ENCODE assay signal across 26 cellular contexts in the genomic region with DNA sequence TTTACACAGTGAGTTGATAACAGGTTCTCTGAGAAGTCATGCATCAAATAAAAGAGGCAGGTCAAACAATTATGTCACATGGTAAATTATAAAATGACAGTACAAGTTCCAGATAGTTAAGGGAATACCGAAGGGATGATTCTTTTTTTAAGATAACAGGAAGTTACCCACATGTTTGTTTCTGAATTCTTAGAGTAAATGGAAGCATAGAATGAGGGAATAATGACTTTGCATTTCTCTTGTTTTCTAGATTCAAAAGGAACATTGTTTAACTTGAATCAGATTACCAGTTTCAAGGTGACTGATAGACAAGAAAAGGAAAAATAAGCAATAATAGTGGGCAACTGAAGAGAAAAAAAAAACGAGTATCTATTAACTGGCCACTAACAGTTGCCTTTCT.
"Had no signal": no experiment of that assay in that cellular context is flagged by ENCODE, and none has a peak within 500 bp of the region (broad histone marks: within the 10 kb centered on the region; RNA-seq: fewer than 3 reads in every experiment).

No MANE protein-coding gene starts in this region.

- H3K27me3 ChIP-seq: body of pancreas, hepatocyte, stomach, suprapubic skin, transverse colon had no signal

- H2AFZ ChIP-seq: hepatocyte, parathyroid adenoma had no signal

- H3K4me3 Mint-ChIP-seq: activated CD4-positive, alpha-beta memory T cell treated with anti-CD3 and anti-CD28 coated beads, Interleukin-2, amount 10 ng/mL, durations not matched to agents 7 days and 5 days; activated CD4-positive, alpha-beta T cell treated with anti-CD3 and anti-CD28 coated beads, Interleukin-2, amount 10 ng/mL, durations not matched to agents 24 days and 14 days; activated naive CD8-positive, alpha-beta T cell treated with anti-CD3 and anti-CD28 coated beads, Interleukin-2, amount 50 U/mL, for 24 hours; immature natural killer cell; memory B cell; nephron; stimulated activated effector memory CD8-positive, alpha-beta T cell treated with anti-CD3 and anti-CD28 coated beads, Interleukin-12 subunit alpha, Interleukin-12 subunit beta, amount 100 ng/mL, for 72 hours had no signal

- H3K79me2 ChIP-seq: hepatocyte, parathyroid adenoma had no signal

- H3K27ac Mint-ChIP-seq: activated CD4-positive, alpha-beta memory T cell treated with anti-CD3 and anti-CD28 coated beads, Interleukin-2, amount 10 ng/mL, durations not matched to agents 7 days and 5 days; activated CD4-positive, alpha-beta T cell treated with anti-CD3 and anti-CD28 coated beads, Interleukin-2, amount 10 ng/mL, durations not matched to agents 24 days and 14 days; activated naive CD8-positive, alpha-beta T cell treated with anti-CD3 and anti-CD28 coated beads, Interleukin-2, amount 50 U/mL, for 24 hours; immature natural killer cell; memory B cell; nephron; stimulated activated effector memory CD8-positive, alpha-beta T cell treated with anti-CD3 and anti-CD28 coated beads, Interleukin-12 subunit alpha, Interleukin-12 subunit beta, amount 100 ng/mL, for 72 hours had no signal

- H3K4me1 Mint-ChIP-seq: activated CD4-positive, alpha-beta memory T cell treated with anti-CD3 and anti-CD28 coated beads, Interleukin-2, amount 10 ng/mL, durations not matched to agents 7 days and 5 days; activated CD4-positive, alpha-beta T cell treated with anti-CD3 and anti-CD28 coated beads, Interleukin-2, amount 10 ng/mL, durations not matched to agents 24 days and 14 days; activated naive CD8-positive, alpha-beta T cell treated with anti-CD3 and anti-CD28 coated beads, Interleukin-2, amount 50 U/mL, for 24 hours; immature natural killer cell; memory B cell; nephron; stimulated activated effector memory CD8-positive, alpha-beta T cell treated with anti-CD3 and anti-CD28 coated beads, Interleukin-12 subunit alpha, Interleukin-12 subunit beta, amount 100 ng/mL, for 72 hours had no signal

- H3K27ac ChIP-seq: body of pancreas, hepatocyte, parathyroid adenoma, stomach, suprapubic skin, transverse colon had no signal

- H3K9me3 ChIP-seq: body of pancreas, stomach, suprapubic skin, transverse colon had no signal

- H3K4me2 ChIP-seq: hepatocyte had no signal

- H3K9me3 Mint-ChIP-seq: activated CD4-positive, alpha-beta memory T cell treated with anti-CD3 and anti-CD28 coated beads, Interleukin-2, amount 10 ng/mL, durations not matched to agents 7 days and 5 days; activated CD4-positive, alpha-beta T cell treated with anti-CD3 and anti-CD28 coated beads, Interleukin-2, amount 10 ng/mL, durations not matched to agents 24 days and 14 days; activated naive CD8-positive, alpha-beta T cell treated with anti-CD3 and anti-CD28 coated beads, Interleukin-2, amount 50 U/mL, for 24 hours; immature natural killer cell; memory B cell; nephron; stimulated activated effector memory CD8-positive, alpha-beta T cell treated with anti-CD3 and anti-CD28 coated beads, Interleukin-12 subunit alpha, Interleukin-12 subunit beta, amount 100 ng/mL, for 72 hours had no signal

- H3K27me3 Mint-ChIP-seq: activated CD4-positive, alpha-beta memory T cell treated with anti-CD3 and anti-CD28 coated beads, Interleukin-2, amount 10 ng/mL, durations not matched to agents 7 days and 5 days; activated CD4-positive, alpha-beta T cell treated with anti-CD3 and anti-CD28 coated beads, Interleukin-2, amount 10 ng/mL, durations not matched to agents 24 days and 14 days; activated naive CD8-positive, alpha-beta T cell treated with anti-CD3 and anti-CD28 coated beads, Interleukin-2, amount 50 U/mL, for 24 hours; memory B cell had no signal

- DNase-seq: activated CD4-positive, alpha-beta memory T cell treated with anti-CD3 and anti-CD28 coated beads, Interleukin-2, amount 10 ng/mL, durations not matched to agents 7 days and 5 days; activated CD4-positive, alpha-beta T cell treated with anti-CD3 and anti-CD28 coated beads, Interleukin-2, amount 10 ng/mL, durations not matched to agents 24 days and 14 days; activated gamma-delta T cell; activated naive CD4-positive, alpha-beta T cell treated with anti-CD3 and anti-CD28 coated beads, Interleukin-2, amount 50 U/mL, for 16 hours; activated naive CD8-positive, alpha-beta T cell treated with anti-CD3 and anti-CD28 coated beads, Interleukin-2, amount 50 U/mL, for 24 hours; anterior cingulate cortex; body of pancreas; caudate nucleus; dermis blood vessel endothelial cell; effector CD8-positive, alpha-beta T cell; foreskin melanocyte; immature natural killer cell; nucleus accumbens; right cardiac atrium; stimulated activated CD4-positive, alpha-beta T cell treated with anti-CD3 and anti-CD28 coated beads, Interleukin-12 subunit alpha, Interleukin-12 subunit beta, amount 100 ng/mL, for 4 hours; stimulated activated CD4-positive, alpha-beta T cell treated with anti-CD3 and anti-CD28 coated beads, Interleukin-1b, Interleukin-23, amount 100 ng/mL, for 48 hours; stomach; transverse colon had no signal

- ATAC-seq: activated CD4-positive, CD25-positive, alpha-beta regulatory T cell treated with anti-CD3 and anti-CD28 coated beads, Interleukin-2, amount 50 U/mL, for 24 hours; activated naive CD8-positive, alpha-beta T cell treated with anti-CD3 and anti-CD28 coated beads, Interleukin-2, amount 50 U/mL, for 24 hours; body of pancreas; esophagus mucosa; right cardiac atrium; stimulated activated effector memory CD8-positive, alpha-beta T cell treated with anti-CD3 and anti-CD28 coated beads, Interleukin-12 subunit alpha, Interleukin-12 subunit beta, amount 100 ng/mL, for 72 hours had no signal

- H3K9ac ChIP-seq: parathyroid adenoma had no signal

- H3K4me1 ChIP-seq: stomach, suprapubic skin, transverse colon had no signal

- H3K4me3 ChIP-seq: body of pancreas, hepatocyte, stomach, suprapubic skin, transverse colon had no signal
